ENCODE assay signal across 21 cellular contexts in genomic region chr12:114676142-114676741, GRCh38. TPM values are rescaled to one million over a fixed set of nuclear protein-coding genes. Genes with fewer than 3 reads are reported as not detected.
DNase-seq lines count a peak whose midpoint lies in the region; ATAC-seq, FAIRE-seq and TF ChIP-seq lines count a peak whose summit lies in the region.
"Had no signal": no experiment of that assay in that cellular context is flagged by ENCODE, and none has a peak within 500 bp of the region (broad histone marks: within the 10 kb centered on the region; RNA-seq: fewer than 3 reads in every experiment).

No MANE protein-coding gene starts in this region.

- no peak overlapping the region for H2AFZ ChIP-seq in H1 (ENCODE audit: low read length)
- no peak overlapping the region for H2AFZ ChIP-seq in mesenchymal stem cell (ENCODE audit: low read depth, low read length)

- H4K91ac ChIP-seq in H1 (replicated peaks; ENCODE audit: insufficient read length, low read length) (no peak overlapping the region), mesenchymal stem cell (ENCODE audit: low read length) (no peak overlapping the region)

- TF ChIP-seq CTCF in breast epithelium (IDR thresholded peaks at IDR 0.05) (no peak), MCF 10A (IDR thresholded peaks at IDR 0.05; ENCODE audit: unreplicated experiment) (no peak), H1 (IDR thresholded peaks at IDR 0.05; ENCODE audit: control extremely low read depth in 1 of 3, insufficient read depth in 1 of 3, low read depth in 1 of 3, low read length in 3 of 3) (no peak), uterus (IDR thresholded peaks at IDR 0.05) (no peak)

- H4K8ac ChIP-seq in H1 (ENCODE audit: extremely low read depth, insufficient read depth, low read length) (no peak overlapping the region), mesenchymal stem cell (ENCODE audit: low read length) (peak overlapping the region; percentile 22)

- H3K23me2 ChIP-seq in H1 (ENCODE audit: low read depth, low read length) = peaks cover 8% of the 10 kb centered on the region; the same call in 1 of the 2 replicates

- H3K9ac ChIP-seq in H1 (replicated peaks in 1 of 4; ENCODE audit: extremely low read depth in 1 of 4, low read depth in 3 of 4, low read length in 3 of 4) (no peak overlapping the region), mesenchymal stem cell (ENCODE audit: low read length) (peak overlapping the region; percentile 48)

- H2BK15ac ChIP-seq in H1 (ENCODE audit: low read length) (no peak overlapping the region), mesenchymal stem cell (ENCODE audit: low read depth, poor library complexity, severe bottlenecking) (no peak overlapping the region)

- H3K4ac ChIP-seq in H1 (replicated peaks; ENCODE audit: insufficient read length, low read depth, low read length) (no peak overlapping the region), mesenchymal stem cell (ENCODE audit: low read depth in 1 of 2, low read length in 2 of 2) (peak overlapping the region in 1 of 2 experiments; percentile 24)

- H3K4me2 ChIP-seq in H1 (ENCODE audit: insufficient read depth in 1 of 2, low read depth in 2 of 2, low read length in 2 of 2) (peak overlapping the region; percentile 31 to 55), mesenchymal stem cell (ENCODE audit: low read length, poor library complexity, severe bottlenecking) (no peak overlapping the region)

- no peak overlapping the region for H3K4me3 Mint-ChIP-seq in MCF 10A (ENCODE audit: unreplicated experiment)
- H3K4me3 Mint-ChIP-seq: activated naive CD4-positive, alpha-beta T cell treated with anti-CD3 and anti-CD28 coated beads, Interleukin-2, amount 50 U/mL, for 24 hours had no signal

- H2BK5ac ChIP-seq in H1 (ENCODE audit: low read depth, low read length) = peak overlapping the region; percentile 62; the same call in 1 of the 2 replicates
- no peak overlapping the region for H2BK5ac ChIP-seq in mesenchymal stem cell (ENCODE audit: low read depth, low read length, poor library complexity, severe bottlenecking)

- H3K36me3 Mint-ChIP-seq in MCF 10A (ENCODE audit: insufficient read depth, unreplicated experiment) = peaks cover 41% of the 10 kb centered on the region

- H3K79me1 ChIP-seq in H1 (ENCODE audit: low read depth, low read length) = no peaks in the 10 kb centered on the region
- H3K79me1 ChIP-seq in mesenchymal stem cell (replicated peaks; ENCODE audit: low read length, poor library complexity, severe bottlenecking) = no peaks in the 10 kb centered on the region

- H2AK5ac ChIP-seq in H1 (ENCODE audit: low read depth, low read length) = peak overlapping the region; percentile 60; the same call in 1 of the 2 replicates
- no peak overlapping the region for H2AK5ac ChIP-seq in mesenchymal stem cell (ENCODE audit: low read length, severe bottlenecking)

- no peaks in the 10 kb centered on the region for H3K79me2 ChIP-seq in H1 (ENCODE audit: control insufficient read depth in 1 of 2, insufficient read depth in 2 of 2, low read length in 2 of 2)

- H4K20me1 ChIP-seq in H1 (replicated peaks in 1 of 2; ENCODE audit: control insufficient read depth in 1 of 2, insufficient read depth in 2 of 2, low read length in 2 of 2) = peaks cover 3 to 14% of the 10 kb centered on the region in 2 experiments

- H2BK120ac ChIP-seq in H1 (replicated peaks; ENCODE audit: low read depth, low read length) = no peak overlapping the region
- H2BK120ac ChIP-seq in mesenchymal stem cell (ENCODE audit: low read depth, low read length) = no peak overlapping the region

- 0 out of 2 replicates have a peak overlapping the region, but pooled peaks have one; percentile 32 for H2BK20ac ChIP-seq in H1 (ENCODE audit: low read length)

- CTCF ChIA-PET in MCF 10A (lab: Yijun Ruan, JAX) (interaction anchor here (0.7 to 2.7 kb wide), 3 partner anchors 8 to 1077 kb away, joined by 3 to 6 read pairs (median 4); no protein-coding TSS in a partner anchor), H1 (lab: Charles Lee; ENCODE audit: partially characterized antibody) (interaction anchor here (0.6 to 1.4 kb wide), 6 partner anchors 18 to 898 kb away, joined by 3 to 6 read pairs (median 4); no protein-coding TSS in a partner anchor)

- intact Hi-C loops in breast epithelium (cut with DNase I; ENCODE audit: low total_unique reads) (no loop called here), MCF 10A (cut with micrococcal nuclease) (no loop called here), uterus (cut with DNase I; ENCODE audit: low total_unique reads) (no loop called here)

- H3K9me3 ChIP-seq in breast epithelium (no peaks in the 10 kb centered on the region), H1 (ENCODE audit: insufficient read depth in 2 of 2, low read depth in 1 of 2, low read length in 1 of 2) (no peaks in the 10 kb centered on the region), mesenchymal stem cell (ENCODE audit: control insufficient read depth, low read length) (no peaks in the 10 kb centered on the region), uterus (no peaks in the 10 kb centered on the region), small intestine (ENCODE audit: control insufficient read depth, low read depth) (no peaks in the 10 kb centered on the region)
- H3K9me3 ChIP-seq: esophagus muscularis mucosa, Peyer's patch had no signal

- H3K27me3 ChIP-seq in breast epithelium (no peaks in the 10 kb centered on the region), H1 (replicated peaks in 1 of 4; ENCODE audit: control insufficient read depth in 3 of 4, extremely low read depth in 1 of 4, insufficient read depth in 3 of 4, low read length in 3 of 4) (peaks cover 78 to 100% (median 97%) of the 10 kb centered on the region in 4 experiments), mesenchymal stem cell (ENCODE audit: control insufficient read depth in 1 of 2, insufficient read depth in 1 of 2, low read length in 2 of 2) (peaks cover 0 to 46% of the 10 kb centered on the region in 2 experiments), uterus (no peaks in the 10 kb centered on the region), small intestine (ENCODE audit: control insufficient read depth in 2 of 2, insufficient read depth in 2 of 2, low read length in 2 of 2) (no peaks in the 10 kb centered on the region)
- H3K27me3 ChIP-seq: Peyer's patch had no signal

- FAIRE-seq in H1 (lab: Jason Lieb, UNC) = no peak
- no peak for FAIRE-seq in small intestine (lab: Jason Lieb, UNC)

- POLR2A ChIA-PET in MCF 10A (lab: Yijun Ruan, JAX) = interaction anchor here (0.7 kb wide), 1 partner anchor 19 kb away, joined by 4 read pairs; no protein-coding TSS in a partner anchor
- POLR2A ChIA-PET in H1 (lab: Charles Lee; ENCODE audit: partially characterized antibody) = interaction anchor here (0.7 to 2.3 kb wide), 3 partner anchors 8 to 18 kb away, joined by 3 to 9 read pairs (median 4); partner anchors contain the start of gene TBX3

- no peak overlapping the region for H3K14ac ChIP-seq in H1 (ENCODE audit: insufficient read length)
- H3K14ac ChIP-seq in mesenchymal stem cell (ENCODE audit: low read length in 2 of 2) = no peak overlapping the region

- H3K56ac ChIP-seq in H1 (replicated peaks; ENCODE audit: insufficient read length, low read depth, low read length) = no peak overlapping the region

- no peak for TF ChIP-seq EP300 in H1 (IDR thresholded peaks at IDR 0.05; ENCODE audit: borderline replicate concordance in 1 of 2, low read depth in 2 of 2, low read length in 2 of 2)

- TF ChIP-seq POLR2A in breast epithelium (IDR thresholded peaks at IDR 0.05) = no peak
- no peak for TF ChIP-seq POLR2A in H1 (IDR thresholded peaks at IDR 0.05; ENCODE audit: control extremely low read depth in 1 of 2, low read depth in 2 of 2, low read length in 2 of 2)
- TF ChIP-seq POLR2A in uterus (IDR thresholded peaks at IDR 0.05) = no peak

- no peak overlapping the region for H3K23ac ChIP-seq in H1 (ENCODE audit: insufficient read length)
- peak overlapping the region in 1 of 2 experiments; percentile 52 for H3K23ac ChIP-seq in mesenchymal stem cell (ENCODE audit: low read length in 2 of 2)

- H3K18ac ChIP-seq in H1 (ENCODE audit: extremely low read depth, low read length) = 0 out of 2 replicates have a peak overlapping the region, but pooled peaks have one; percentile 7
- H3K18ac ChIP-seq in mesenchymal stem cell (ENCODE audit: low read depth in 1 of 2, low read length in 2 of 2) = peak overlapping the region in 1 of 2 experiments; percentile 52

- ATAC-seq in HG02852 (IDR thresholded peaks at IDR 0.05; ENCODE audit: unreplicated experiment) = no peak

- H4K5ac ChIP-seq in H1 (ENCODE audit: insufficient read length, low read depth, low read length) = no peak overlapping the region

- H3K9me3 Mint-ChIP-seq in MCF 10A (ENCODE audit: unreplicated experiment) = no peaks in the 10 kb centered on the region

- H3K4me1 ChIP-seq in breast epithelium = peaks cover 0 to 13% of the 10 kb centered on the region in 2 donors
- peaks cover 10 to 48% (median 23%) of the 10 kb centered on the region in 4 experiments for H3K4me1 ChIP-seq in H1 (replicated peaks in 1 of 4; ENCODE audit: control insufficient read depth in 3 of 4, insufficient read depth in 4 of 4, low read length in 3 of 4)
- peaks cover 3% of the 10 kb centered on the region for H3K4me1 ChIP-seq in mesenchymal stem cell (ENCODE audit: control insufficient read depth, insufficient read depth, low read depth, low read length)
- peaks cover 0 to 4% of the 10 kb centered on the region in 2 donors for H3K4me1 ChIP-seq in uterus
- H3K4me1 ChIP-seq in small intestine (ENCODE audit: control insufficient read depth in 2 of 2, insufficient read depth in 1 of 2, low read depth in 1 of 2, low read length in 1 of 2) = no peaks in the 10 kb centered on the region

- no peak for TF ChIP-seq RAD21 in H1 (IDR thresholded peaks at IDR 0.05 in 1 of 2, conservative IDR thresholded peaks at IDR 0.05 in 1 of 2; ENCODE audit: low read depth in 2 of 2, low read length in 2 of 2)

- H3K27me3 Mint-ChIP-seq in MCF 10A (ENCODE audit: insufficient read depth, unreplicated experiment) = no peaks in the 10 kb centered on the region

- H3K4me3 ChIP-seq in breast epithelium (peak overlapping the region in 2 of 3 donors; percentile 17 to 84), H1 (ENCODE audit: extremely low read depth in 1 of 4, insufficient read depth in 2 of 4, low read depth in 3 of 4, low read length in 4 of 4) (no peak overlapping the region), mesenchymal stem cell (ENCODE audit: insufficient read depth in 1 of 2, low read depth in 1 of 2, low read length in 2 of 2) (no peak overlapping the region), uterus (no peak overlapping the region), small intestine (ENCODE audit: low read depth in 1 of 2, low read length in 2 of 2) (no peak overlapping the region)
- H3K4me3 ChIP-seq: esophagus muscularis mucosa, Peyer's patch had no signal

- no TSS peak for BruUV-seq in MCF 10A (replicated peaks; lab: Mats Ljungman, UMichigan)

- H3K27ac Mint-ChIP-seq in MCF 10A (ENCODE audit: low read depth, unreplicated experiment) = no peak overlapping the region
- H3K27ac Mint-ChIP-seq: activated naive CD4-positive, alpha-beta T cell treated with anti-CD3 and anti-CD28 coated beads, Interleukin-2, amount 50 U/mL, for 24 hours had no signal

- H3K27ac ChIP-seq in breast epithelium = peak overlapping the region; percentile 85 to 88
- H3K27ac ChIP-seq in H1 (ENCODE audit: low read depth, low read length) = no peak overlapping the region
- H3K27ac ChIP-seq in mesenchymal stem cell (ENCODE audit: low read length, poor library complexity, severe bottlenecking) = no peak overlapping the region
- peak overlapping the region; percentile 97 to 98 for H3K27ac ChIP-seq in uterus
- H3K27ac ChIP-seq in small intestine (ENCODE audit: low read depth in 1 of 2, low read length in 1 of 2) = peak overlapping the region in 1 of 2 donors; percentile 51
- H3K27ac ChIP-seq: esophagus muscularis mucosa had no signal

- H3K4me1 Mint-ChIP-seq in MCF 10A (ENCODE audit: insufficient read depth, unreplicated experiment) = peaks cover 5% of the 10 kb centered on the region
- H3K4me1 Mint-ChIP-seq: activated naive CD4-positive, alpha-beta T cell treated with anti-CD3 and anti-CD28 coated beads, Interleukin-2, amount 50 U/mL, for 24 hours had no signal

- WGBS in H1 (ENCODE audit: extremely low coverage in 1 of 2, insufficient coverage in 1 of 2, insufficient read length in 1 of 2, insufficient replicate concordance in 2 of 2, low coverage in 1 of 2, low lambda C conversion rate in 2 of 2, missing lambda C conversion rate in 1 of 2), 2 experiments = 11% methylated on average over 6 of the region's 6 CpGs; no CpG with 5 or more reads in 1 of the 2 experiments
- 90% methylated on average over 6 of the region's 6 CpGs for WGBS in mesenchymal stem cell
- 74 to 87% (median 75%) methylated on average over 6 of the region's 6 CpGs for WGBS in small intestine, 3 donors

- H2BK12ac ChIP-seq in H1 (ENCODE audit: low read depth, low read length) (peak overlapping the region; percentile 88), mesenchymal stem cell (ENCODE audit: low read length in 2 of 2) (no peak overlapping the region)

- H3K36me3 ChIP-seq in breast epithelium (no peaks in the 10 kb centered on the region), H1 (ENCODE audit: control insufficient read depth in 2 of 4, insufficient read depth in 4 of 4, low read length in 3 of 4) (no peaks in the 10 kb centered on the region), mesenchymal stem cell (ENCODE audit: control insufficient read depth in 1 of 2, insufficient read depth in 2 of 2, low read depth in 1 of 2, low read length in 2 of 2) (peaks cover 0 to 97% of the 10 kb centered on the region in 2 experiments), uterus (no peaks in the 10 kb centered on the region), small intestine (ENCODE audit: control insufficient read depth in 2 of 2, insufficient read depth in 2 of 2, low read length in 2 of 2) (peaks cover 4 to 17% of the 10 kb centered on the region in 2 donors)

- DNase-seq in breast epithelium (ENCODE audit: low spot score in 2 of 2) (no peak), MCF 10A (ENCODE audit: unreplicated experiment) (no peak), H1 (ENCODE audit: low read depth in 1 of 2, low spot score in 2 of 2) (no peak), mesenchymal stem cell (no peak), uterus (no peak), small intestine (no peak)
- no peak for DNase-seq in central memory CD4-positive, alpha-beta T cell
- DNase-seq: activated CD4-positive, alpha-beta T cell treated with anti-CD3 and anti-CD28 coated beads, Interleukin-2, amount 50 U/mL, for 1 hour; C1 segment of cervical spinal cord; DMS153; H7; head of caudate nucleus; Kasumi-1; NCI-H1436 treated with DMSO at 0.1 percent for 48 hours; stimulated activated CD4-positive, alpha-beta T cell treated with anti-CD3 and anti-CD28 coated beads, Interleukin-4, amount 100 ng/mL, for 4 hours; stimulated activated CD8-positive, alpha-beta memory T cell treated with anti-CD3 and anti-CD28 coated beads, Interleukin-4, amount 100 ng/mL, for 48 hours; substantia nigra had no signal

RNA-seq across cellular contexts. Expression of gene TBX3, which starts 7.7 kb away (rescaled TPM):
- total RNA-seq in breast epithelium = 100 to 1,000 TPM in 1 of 3 donors, 10 to 100 TPM in 2; 21.3 to 115 (median 78.3) TPM
- total RNA-seq in MCF 10A (2022) = 6.6 and 8.0 TPM in 2 replicates
- 0.29 and 1.0 TPM in 2 replicates for total RNA-seq in H1 (2021; fragmentation: NEBNext Ultra II Directional; extraction: Animal tissue kit (Norgen Biotek cat#: 25700))
- 0.09 TPM in 2 replicates for polyA plus RNA-seq in H1 (2011; rRNA removed)
- polyA plus RNA-seq in H1 (2011; cell fraction: cytosol; rRNA removed) = 0.09 TPM
- 0.20 TPM for polyA plus RNA-seq in H1 (2011; cell fraction: nucleus; rRNA removed)
- 0.12 to 0.38 TPM (median 0.24 TPM) in 4 replicates for polyA plus RNA-seq in H1 (2012, experiment 1 of 2)
- 0.18 TPM for polyA plus RNA-seq in H1 (2012, experiment 2 of 2)
- 0.30 TPM for polyA plus RNA-seq in H1 (2013, experiment 1 of 2)
- 0.13 TPM for polyA plus RNA-seq in H1 (2013, experiment 2 of 2)
- 0.09 TPM in 1 of 2 replicates, not detected in the other for polyA minus RNA-seq in H1 (2011; rRNA and poly(A)+ RNA removed)
- polyA minus RNA-seq in H1 (2011; cell fraction: cytosol; rRNA and poly(A)+ RNA removed) = 0.73 TPM
- polyA minus RNA-seq in H1 (2011; cell fraction: nucleus; rRNA and poly(A)+ RNA removed) = 0.50 TPM
- 59.8 TPM for polyA plus RNA-seq in mesenchymal stem cell (2013, experiment 1 of 2)
- 57.6 TPM for polyA plus RNA-seq in mesenchymal stem cell (2013, experiment 2 of 2)
- 100 to 1,000 TPM in 1 of 4 donors, 10 to 100 TPM in 3; 11.0 to 120 (median 56.3) TPM for total RNA-seq in uterus
- polyA plus RNA-seq in small intestine = 100 to 1,000 TPM in 1 of 3 donors, 10 to 100 TPM in 2; 18.8 to 104 (median 53.5) TPM

Comparison
In these comparisons a context has a peak if more than half of its experiments do, and no peak if none do; other contexts are left out.
1. H3K27ac ChIP-seq: peak in breast epithelium (2 of 2) and uterus (2 of 2); none in H1 (single experiment) and mesenchymal stem cell (single experiment).
2. H3K4me3 ChIP-seq: peak in breast epithelium (2 of 3); none in H1 (0 of 4), mesenchymal stem cell (0 of 2), uterus (0 of 2) and small intestine (0 of 2).